15 cellular contexts compared by ENCODE assay signal in the genomic region with DNA sequence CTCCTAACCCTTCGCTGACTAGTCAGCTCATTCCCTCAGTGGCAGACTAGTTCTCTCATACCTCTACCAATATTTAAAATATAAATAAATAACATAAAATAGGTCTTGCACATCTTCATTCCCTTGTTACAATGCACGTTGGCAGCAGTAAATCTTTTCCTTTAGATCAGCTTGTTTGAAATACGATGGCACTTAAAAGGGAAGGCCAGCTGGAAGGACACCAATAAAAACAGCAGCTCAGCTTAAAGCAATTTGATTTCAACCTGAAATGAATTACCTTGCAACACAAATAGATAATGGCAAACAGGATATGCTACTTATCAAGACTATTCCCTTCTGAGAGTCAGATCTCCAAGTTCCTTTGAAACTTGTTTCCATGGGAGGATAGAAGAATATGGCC.
A peak's percentile ranks its signal among the peaks of the same experiment; 100 is the strongest.
DNase-seq lines count a peak whose midpoint lies in the region; ATAC-seq and TF ChIP-seq lines count a peak whose summit lies in the region.
"Had no signal": no experiment of that assay in that cellular context is flagged by ENCODE, and none has a peak within 500 bp of the region (broad histone marks: within the 10 kb centered on the region; RNA-seq: fewer than 3 reads in every experiment).

No MANE protein-coding gene starts in this region.

- H3K27me3 ChIP-seq in SJSA1 (replicated peaks) (no peaks in the 10 kb centered on the region), right cardiac atrium (ENCODE audit: control insufficient read depth, insufficient read depth) (no peaks in the 10 kb centered on the region)

- POLR2A ChIA-PET in HEK293T (lab: Yijun Ruan, JAX): no interaction called here

- no peaks in the 10 kb centered on the region for H3K36me3 ChIP-seq in SJSA1

- H3K27ac ChIP-seq in SJSA1: peak overlapping the region; percentile 18; the same call in 1 of the 2 replicates
- no peak overlapping the region for H3K27ac ChIP-seq in right cardiac atrium (ENCODE audit: low read length)

- intact Hi-C loops in right cardiac atrium (cut with DNase I): no loop called here

- H3K4me1 ChIP-seq in SJSA1 (replicated peaks) (peaks cover 79% of the 10 kb centered on the region), right cardiac atrium (ENCODE audit: control insufficient read depth, insufficient read depth, low read length) (no peaks in the 10 kb centered on the region)

- 67% methylated on average over 3 of the region's 3 CpGs for WGBS in right cardiac atrium

- ATAC-seq in right cardiac atrium: no peak

- H3K4me3 ChIP-seq in SJSA1: no peak overlapping the region
- no peak overlapping the region for H3K4me3 ChIP-seq in fibroblast of the aortic adventitia (ENCODE audit: low read depth, low read length)
- no peak overlapping the region for H3K4me3 ChIP-seq in right cardiac atrium (ENCODE audit: low read length)

- CTCF ChIA-PET in HEK293T (lab: Yijun Ruan, JAX): no interaction called here

- TF ChIP-seq CTCF in fibroblast of the aortic adventitia (IDR thresholded peaks at IDR 0.05; ENCODE audit: insufficient read depth, low read length): no peak

- DNase-seq in A172 (ENCODE audit: low spot score) (peak; percentile 30), HEK293T (ENCODE audit: extremely low spot score) (no peak), SJSA1 (ENCODE audit: low read depth in 1 of 2, low spot score in 2 of 2) (no peak), fibroblast of the aortic adventitia (ENCODE audit: low read depth) (peak; percentile 27), activated gamma-delta T cell treated with Interleukin-2 at 50 U/mL for 16 hours (no peak), D341Med (ENCODE audit: low spot score) (no peak), right cardiac atrium (no peak), NCI-H2029 treated with DMSO at 0.1 percent for 48 hours (lab: John Stamatoyannopoulos, UW) (no peak)
- DNase-seq: Caco-2, NCI-H1436, NCI-H2081 treated with DMSO at 0.1 percent for 48 hours, NCI-H2227 treated with DMSO at 0.1 percent for 48 hours, NCI-H69, SHP77 treated with DMSO at 0.1 percent for 48 hours, T-helper 2 cell had no signal

- H3K9me3 ChIP-seq in SJSA1 (replicated peaks) (no peaks in the 10 kb centered on the region), right cardiac atrium (ENCODE audit: control insufficient read depth, low read length) (no peaks in the 10 kb centered on the region)
- H3K9me3 ChIP-seq: Caco-2 had no signal

TF ChIP-seq in HEK293T, 16 proteins besides CTCF, POLR2A, EP300 and RAD21:
- no peak for TF ChIP-seq NFRKB (IDR thresholded peaks at IDR 0.05)
- TF ChIP-seq, protein P1, sequence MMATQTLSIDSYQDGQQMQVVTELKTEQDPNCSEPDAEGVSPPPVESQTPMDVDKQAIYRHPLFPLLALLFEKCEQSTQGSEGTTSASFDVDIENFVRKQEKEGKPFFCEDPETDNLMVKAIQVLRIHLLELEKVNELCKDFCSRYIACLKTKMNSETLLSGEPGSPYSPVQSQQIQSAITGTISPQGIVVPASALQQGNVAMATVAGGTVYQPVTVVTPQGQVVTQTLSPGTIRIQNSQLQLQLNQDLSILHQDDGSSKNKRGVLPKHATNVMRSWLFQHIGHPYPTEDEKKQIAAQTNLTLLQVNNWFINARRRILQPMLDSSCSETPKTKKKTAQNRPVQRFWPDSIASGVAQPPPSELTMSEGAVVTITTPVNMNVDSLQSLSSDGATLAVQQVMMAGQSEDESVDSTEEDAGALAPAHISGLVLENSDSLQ (IDR thresholded peaks at IDR 0.05): peak; percentile 60; the same call in 1 of the 2 replicates

Comparison
In these comparisons a context has a peak if more than half of its experiments do, and no peak if none do; other contexts are left out.
1. DNase-seq: peak in A172 (single experiment) and fibroblast of the aortic adventitia (single experiment); none in HEK293T (single experiment), SJSA1 (0 of 2), activated gamma-delta T cell treated with Interleukin-2 at 50 U/mL for 16 hours (single experiment), D341Med (single experiment), right cardiac atrium (0 of 3) and NCI-H2029 treated with DMSO at 0.1 percent for 48 hours (single experiment).